22 cellular contexts compared by ENCODE assay signal in the genomic region with DNA sequence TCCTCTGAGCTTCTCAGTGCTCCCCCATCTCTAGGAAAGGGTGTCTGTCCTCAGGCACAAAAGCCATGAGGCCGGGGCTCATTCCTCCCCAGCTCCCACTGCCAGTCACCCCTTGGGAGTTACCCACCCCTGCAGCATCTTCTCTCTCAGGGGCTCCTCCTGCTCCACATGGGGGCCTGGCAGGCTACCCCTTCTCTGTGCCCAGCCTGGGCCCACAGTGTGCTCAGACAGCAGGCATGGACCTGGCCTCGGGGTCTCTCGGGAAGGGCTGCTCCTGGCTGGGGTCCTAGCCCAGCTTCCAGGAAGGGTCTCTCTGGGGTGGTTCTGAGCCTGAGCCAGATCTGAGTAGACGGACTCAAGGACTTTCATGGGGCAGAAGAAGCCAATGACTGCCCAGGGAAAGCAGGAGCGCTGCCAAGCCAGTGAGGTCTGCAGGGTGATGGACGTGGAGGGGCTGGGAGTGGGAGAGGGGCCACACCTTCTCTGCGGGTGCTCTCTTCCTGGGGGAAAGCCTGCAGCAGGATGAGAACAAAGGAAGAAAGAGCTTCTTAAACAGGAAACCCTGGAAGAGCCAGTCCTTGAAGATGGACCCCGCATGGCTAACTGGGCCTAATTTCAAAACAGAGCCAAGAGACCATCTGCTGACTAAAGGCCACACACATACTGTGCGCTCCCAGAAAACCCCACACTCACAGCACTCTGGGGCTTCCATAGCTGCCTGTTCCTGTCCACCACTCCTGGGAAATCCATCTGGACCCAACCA.
A peak's percentile ranks its signal among the peaks of the same experiment; 100 is the strongest.
DNase-seq lines count a peak whose midpoint lies in the region; ATAC-seq and TF ChIP-seq lines count a peak whose summit lies in the region.
"Had no signal": no experiment of that assay in that cellular context is flagged by ENCODE, and none has a peak within 500 bp of the region (broad histone marks: within the 10 kb centered on the region; RNA-seq: fewer than 3 reads in every experiment).

No MANE protein-coding gene starts in this region.

- H3K9ac ChIP-seq in SK-N-SH = no peak overlapping the region
- H3K9ac ChIP-seq: GM23248 had no signal

- CTCF ChIA-PET in SK-N-SH (lab: Yijun Ruan, JAX) = interaction anchor here (0.7 to 2.0 kb wide), 3 partner anchors 129 to 139 kb away, joined by 3 to 7 read pairs (median 3); no protein-coding TSS in a partner anchor

- no peak for TF ChIP-seq RAD21 in SK-N-SH (IDR thresholded peaks at IDR 0.05; ENCODE audit: low read length)

- H3K79me2 ChIP-seq in SK-N-SH (ENCODE audit: insufficient read depth) = no peaks in the 10 kb centered on the region

- H3K9me3 Mint-ChIP-seq in stimulated activated effector memory CD8-positive, alpha-beta T cell treated with anti-CD3 and anti-CD28 coated beads, Interleukin-12 subunit alpha, Interleukin-12 subunit beta, amount 100 ng/mL, for 72 hours = no peaks in the 10 kb centered on the region
- H3K9me3 Mint-ChIP-seq: CD4-positive, CD25-positive, alpha-beta regulatory T cell had no signal

- H3K27me3 ChIP-seq in SK-N-SH (ENCODE audit: insufficient read depth) = no peaks in the 10 kb centered on the region
- H3K27me3 ChIP-seq: BE2C had no signal

- no peak for TF ChIP-seq CTCF in SK-N-SH (IDR thresholded peaks at IDR 0.05)

- H3K27ac Mint-ChIP-seq in stimulated activated effector memory CD8-positive, alpha-beta T cell treated with anti-CD3 and anti-CD28 coated beads, Interleukin-12 subunit alpha, Interleukin-12 subunit beta, amount 100 ng/mL, for 72 hours = no peak overlapping the region
- H3K27ac Mint-ChIP-seq: CD4-positive, CD25-positive, alpha-beta regulatory T cell had no signal

- TF ChIP-seq EP300 in SK-N-SH (IDR thresholded peaks at IDR 0.05; ENCODE audit: borderline replicate concordance in 1 of 2, low read depth in 1 of 2, low read length in 1 of 2) = no peak

- H3K36me3 Mint-ChIP-seq in stimulated activated effector memory CD8-positive, alpha-beta T cell treated with anti-CD3 and anti-CD28 coated beads, Interleukin-12 subunit alpha, Interleukin-12 subunit beta, amount 100 ng/mL, for 72 hours = no peaks in the 10 kb centered on the region
- H3K36me3 Mint-ChIP-seq: CD4-positive, CD25-positive, alpha-beta regulatory T cell had no signal

- H3K4me3 Mint-ChIP-seq in stimulated activated effector memory CD8-positive, alpha-beta T cell treated with anti-CD3 and anti-CD28 coated beads, Interleukin-12 subunit alpha, Interleukin-12 subunit beta, amount 100 ng/mL, for 72 hours = no peak overlapping the region
- H3K4me3 Mint-ChIP-seq: CD4-positive, CD25-positive, alpha-beta regulatory T cell had no signal

- H3K36me3 ChIP-seq in SK-N-SH (replicated peaks in 1 of 2; ENCODE audit: control insufficient read depth in 1 of 2, insufficient read depth in 2 of 2, low read length in 1 of 2) = no peaks in the 10 kb centered on the region
- H3K36me3 ChIP-seq: BE2C had no signal

- H3K27ac ChIP-seq in SK-N-SH (ENCODE audit: low read depth in 2 of 2, low read length in 1 of 2) = no peak overlapping the region
- H3K27ac ChIP-seq: 22Rv1, GM23248 had no signal

- no peaks in the 10 kb centered on the region for H3K9me3 ChIP-seq in SK-N-SH
- H3K9me3 ChIP-seq: BE2C had no signal

- no peaks in the 10 kb centered on the region for H4K20me1 ChIP-seq in SK-N-SH (ENCODE audit: insufficient read depth)

- no peak overlapping the region for H2AFZ ChIP-seq in SK-N-SH (ENCODE audit: low read depth)
- H2AFZ ChIP-seq: GM23248 had no signal

- H3K4me1 ChIP-seq in SK-N-SH (ENCODE audit: control insufficient read depth in 1 of 2, insufficient read depth in 2 of 2, low read depth in 1 of 2, low read length in 1 of 2) = peaks cover 0 to 9% of the 10 kb centered on the region in 2 experiments; a peak in 1 of 4 replicates

- no peaks in the 10 kb centered on the region for H3F3A ChIP-seq in SK-N-SH (replicated peaks; ENCODE audit: insufficient read depth)

- 51% methylated on average over 7 of the region's 9 CpGs for WGBS in SK-N-SH (ENCODE audit: low lambda C conversion rate)

- H3K4me3 ChIP-seq in SK-N-SH (ENCODE audit: low read depth in 2 of 2, low read length in 1 of 2) = no peak overlapping the region
- H3K4me3 ChIP-seq: GM23248 had no signal

- no peaks in the 10 kb centered on the region for H3K9me2 ChIP-seq in SK-N-SH

- H3K4me2 ChIP-seq in SK-N-SH = no peak overlapping the region

- peak; percentile 26 for DNase-seq in SK-N-SH
- peak; percentile 6 for DNase-seq in GM03348 (ENCODE audit: low spot score)
- peak; percentile 10 for DNase-seq in iPS-NIHi7 (ENCODE audit: extremely low spot score)
- peak in 1 of 2 donors; percentile 41 for DNase-seq in stimulated activated effector memory CD8-positive, alpha-beta T cell treated with anti-CD3 and anti-CD28 coated beads, Interleukin-12 subunit alpha, Interleukin-12 subunit beta, amount 100 ng/mL, for 72 hours (ENCODE audit: low spot score in 2 of 2)
- DNase-seq in NCI-H1417 (lab: John Stamatoyannopoulos, UW) = no peak
- no peak for DNase-seq in activated CD8-positive, alpha-beta memory T cell treated with anti-CD3 and anti-CD28 coated beads for 24 hours
- no peak for DNase-seq in KG1 (lab: John Stamatoyannopoulos, UW)
- DNase-seq: BE2C; CD4-positive, CD25-positive, alpha-beta regulatory T cell; COR-L47; GDM1; GM23248; KBM-7; NCI-H1105 treated with DMSO at 0.1 percent for 48 hours; NCI-H1694 treated with DMSO at 0.1 percent for 48 hours; NCI-H510A; NCI-H748 treated with DMSO at 0.1 percent for 48 hours; NK-92 treated with Interleukin-12 subunit alpha and Interleukin-12 subunit beta, amount 100 ng/mL, for 24 hours had no signal

- no peak for ATAC-seq in SK-N-SH treated with all-trans-retinoic acid at 6 μM for 48 hours
- ATAC-seq in stimulated activated effector memory CD8-positive, alpha-beta T cell treated with anti-CD3 and anti-CD28 coated beads, Interleukin-12 subunit alpha, Interleukin-12 subunit beta, amount 100 ng/mL, for 72 hours = peak; percentile 8
- ATAC-seq: HCT116, HepG2 had no signal

- H3K4me1 Mint-ChIP-seq in stimulated activated effector memory CD8-positive, alpha-beta T cell treated with anti-CD3 and anti-CD28 coated beads, Interleukin-12 subunit alpha, Interleukin-12 subunit beta, amount 100 ng/mL, for 72 hours = no peaks in the 10 kb centered on the region
- H3K4me1 Mint-ChIP-seq: CD4-positive, CD25-positive, alpha-beta regulatory T cell had no signal

- POLR2A ChIA-PET in SK-N-SH (lab: Yijun Ruan, JAX) = no interaction called here

TF ChIP-seq in SK-N-SH, 30 proteins besides CTCF, POLR2A, EP300 and RAD21:
- TF ChIP-seq CHD2 (IDR thresholded peaks at IDR 0.05; ENCODE audit: low read length, partially characterized antibody) = no peak
- TF ChIP-seq MEF2A (IDR thresholded peaks at IDR 0.05; ENCODE audit: borderline replicate concordance, low read depth) = no peak
- TF ChIP-seq, protein P1, sequence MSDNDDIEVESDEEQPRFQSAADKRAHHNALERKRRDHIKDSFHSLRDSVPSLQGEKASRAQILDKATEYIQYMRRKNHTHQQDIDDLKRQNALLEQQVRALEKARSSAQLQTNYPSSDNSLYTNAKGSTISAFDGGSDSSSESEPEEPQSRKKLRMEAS (IDR thresholded peaks at IDR 0.05; ENCODE audit: low read depth) = no peak
- no peak for TF ChIP-seq GABPA (IDR thresholded peaks at IDR 0.05; ENCODE audit: low read depth)
- no peak for TF ChIP-seq GATA2 (CRISPR knock-in tag; IDR thresholded peaks at IDR 0.05)
- TF ChIP-seq FOXJ3 (CRISPR knock-in tag; IDR thresholded peaks at IDR 0.05) = no peak
- no peak for TF ChIP-seq FOSL2 (IDR thresholded peaks at IDR 0.05; ENCODE audit: borderline replicate concordance, low read depth)
- TF ChIP-seq RFX5 (IDR thresholded peaks at IDR 0.05; ENCODE audit: low read length) = no peak
- no peak for TF ChIP-seq JUND (IDR thresholded peaks at IDR 0.05)
- no peak for TF ChIP-seq NRF1 (IDR thresholded peaks at IDR 0.05; ENCODE audit: low read depth, low read length)
- no peak for TF ChIP-seq FOXM1 (IDR thresholded peaks at IDR 0.05; ENCODE audit: low read depth)
- TF ChIP-seq, protein P2, sequence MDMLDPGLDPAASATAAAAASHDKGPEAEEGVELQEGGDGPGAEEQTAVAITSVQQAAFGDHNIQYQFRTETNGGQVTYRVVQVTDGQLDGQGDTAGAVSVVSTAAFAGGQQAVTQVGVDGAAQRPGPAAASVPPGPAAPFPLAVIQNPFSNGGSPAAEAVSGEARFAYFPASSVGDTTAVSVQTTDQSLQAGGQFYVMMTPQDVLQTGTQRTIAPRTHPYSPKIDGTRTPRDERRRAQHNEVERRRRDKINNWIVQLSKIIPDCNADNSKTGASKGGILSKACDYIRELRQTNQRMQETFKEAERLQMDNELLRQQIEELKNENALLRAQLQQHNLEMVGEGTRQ (IDR thresholded peaks at IDR 0.05; ENCODE audit: borderline replicate concordance, low read depth, low read length) = no peak
TF ChIP-seq in SK-N-SH: peak in this region for 0.

TF ChIP-seq in SK-N-SH treated with all-trans-retinoic acid at 6 μM for 48 hours, 23 proteins besides CTCF, POLR2A, EP300 and RAD21 (continues in another document):
- TF ChIP-seq ZFP3 (CRISPR knock-in tag; IDR thresholded peaks at IDR 0.05) (no peak), ISL1 (CRISPR knock-in tag; IDR thresholded peaks at IDR 0.05) (no peak), GLIS3 (CRISPR knock-in tag; IDR thresholded peaks at IDR 0.05) (no peak), RARB (CRISPR knock-in tag; IDR thresholded peaks at IDR 0.05) (no peak), SNAI2 (CRISPR knock-in tag; IDR thresholded peaks at IDR 0.05) (no peak), ZNF70 (CRISPR knock-in tag; IDR thresholded peaks at IDR 0.05) (no peak), ESRRG (CRISPR knock-in tag; IDR thresholded peaks at IDR 0.05) (no peak), ZNF565 (CRISPR knock-in tag; conservative IDR thresholded peaks at IDR 0.05; ENCODE audit: low read depth) (no peak), BACH2 (CRISPR knock-in tag; IDR thresholded peaks at IDR 0.05; ENCODE audit: borderline replicate concordance) (no peak), OSR1 (CRISPR knock-in tag; IDR thresholded peaks at IDR 0.05) (no peak), TCF4 (CRISPR knock-in tag; IDR thresholded peaks at IDR 0.05; ENCODE audit: borderline replicate concordance) (no peak)
- TF ChIP-seq, protein P3, sequence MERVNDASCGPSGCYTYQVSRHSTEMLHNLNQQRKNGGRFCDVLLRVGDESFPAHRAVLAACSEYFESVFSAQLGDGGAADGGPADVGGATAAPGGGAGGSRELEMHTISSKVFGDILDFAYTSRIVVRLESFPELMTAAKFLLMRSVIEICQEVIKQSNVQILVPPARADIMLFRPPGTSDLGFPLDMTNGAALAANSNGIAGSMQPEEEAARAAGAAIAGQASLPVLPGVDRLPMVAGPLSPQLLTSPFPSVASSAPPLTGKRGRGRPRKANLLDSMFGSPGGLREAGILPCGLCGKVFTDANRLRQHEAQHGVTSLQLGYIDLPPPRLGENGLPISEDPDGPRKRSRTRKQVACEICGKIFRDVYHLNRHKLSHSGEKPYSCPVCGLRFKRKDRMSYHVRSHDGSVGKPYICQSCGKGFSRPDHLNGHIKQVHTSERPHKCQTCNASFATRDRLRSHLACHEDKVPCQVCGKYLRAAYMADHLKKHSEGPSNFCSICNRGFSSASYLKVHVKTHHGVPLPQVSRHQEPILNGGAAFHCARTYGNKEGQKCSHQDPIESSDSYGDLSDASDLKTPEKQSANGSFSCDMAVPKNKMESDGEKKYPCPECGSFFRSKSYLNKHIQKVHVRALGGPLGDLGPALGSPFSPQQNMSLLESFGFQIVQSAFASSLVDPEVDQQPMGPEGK (CRISPR knock-in tag; IDR thresholded peaks at IDR 0.05; ENCODE audit: borderline replicate concordance) = no peak

Comparison
In these comparisons a context has a peak if more than half of its experiments do, and no peak if none do; other contexts are left out.
1. DNase-seq: peak in SK-N-SH (single experiment), GM03348 (single experiment) and iPS-NIHi7 (single experiment); none in NCI-H1417 (0 of 3), activated CD8-positive, alpha-beta memory T cell treated with anti-CD3 and anti-CD28 coated beads for 24 hours (single experiment) and KG1 (single experiment).